In the genomic region with DNA sequence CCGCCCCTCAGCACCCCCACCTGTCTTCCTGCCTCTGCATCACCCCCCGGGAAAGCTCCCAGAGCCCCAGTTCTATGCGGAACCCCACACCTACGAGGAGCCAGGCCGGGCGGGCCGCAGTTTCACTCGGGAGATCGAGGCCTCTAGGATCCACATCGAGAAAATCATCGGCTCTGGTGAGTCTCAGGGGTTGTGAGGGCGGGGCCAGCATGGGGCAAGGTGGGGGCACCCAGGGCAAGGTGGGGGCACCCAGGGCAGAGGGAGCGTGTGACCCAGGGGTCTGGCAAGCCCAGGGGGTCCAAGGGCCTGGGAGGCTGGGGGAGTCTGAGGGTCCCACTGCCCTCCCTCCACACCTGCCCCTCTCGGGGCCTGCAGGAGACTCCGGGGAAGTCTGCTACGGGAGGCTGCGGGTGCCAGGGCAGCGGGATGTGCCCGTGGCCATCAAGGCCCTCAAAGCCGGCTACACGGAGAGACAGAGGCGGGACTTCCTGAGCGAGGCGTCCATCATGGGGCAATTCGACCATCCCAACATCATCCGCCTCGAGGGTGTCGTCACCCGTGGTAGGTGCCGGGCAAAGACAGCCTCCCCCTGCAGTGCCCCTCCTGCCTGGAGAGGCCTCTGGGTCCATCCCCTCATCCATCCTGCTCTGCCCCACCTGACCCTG, we compare ENCODE assay signal across 10 cellular contexts. TPM values are rescaled to one million over a fixed set of nuclear protein-coding genes. Genes with fewer than 3 reads are reported as not detected.
"Had no signal": no experiment of that assay in that cellular context is flagged by ENCODE, and none has a peak within 500 bp of the region (broad histone marks: within the 10 kb centered on the region; RNA-seq: fewer than 3 reads in every experiment).

No MANE protein-coding gene starts in this region.

- H3K4me1 Mint-ChIP-seq: IgD-negative memory B cell had no signal

- H3K4me3 Mint-ChIP-seq: IgD-negative memory B cell had no signal

- H3K4me3 ChIP-seq: K562 had no signal

- DNase-seq: IMR-90, KBM-7, KG1 had no signal

- H3K4me2 ChIP-seq: KMS-11 had no signal

- H3K36me3 Mint-ChIP-seq: IgD-negative memory B cell had no signal

- H3K27ac Mint-ChIP-seq: IgD-negative memory B cell had no signal

- H3K9me3 Mint-ChIP-seq: IgD-negative memory B cell had no signal

- ATAC-seq: HepG2, K562 had no signal

- H3K27ac ChIP-seq: HL-60, KMS-11 had no signal

- H3K9ac ChIP-seq: KMS-11 had no signal

RNA-seq across cellular contexts. Expression of gene EPHA8, which starts 34.1 kb away (rescaled TPM):
- total RNA-seq: HepG2, HT-29, HT1080, IMR-90, K562 had no signal
- polyA plus RNA-seq: HepG2, IgD-negative memory B cell, IMR-90, K562 had no signal

RNA-seq across cellular contexts. Expression of gene C1QA, which starts 39.0 kb away (rescaled TPM):
- total RNA-seq: HepG2, HT-29, HT1080, IMR-90 had no signal
- polyA plus RNA-seq: HepG2, IgD-negative memory B cell, IMR-90, K562 had no signal

RNA-seq across cellular contexts. Expression of gene C1QC, which starts 46.0 kb away (rescaled TPM):
- total RNA-seq: HepG2, HT-29, HT1080, IMR-90 had no signal
- polyA plus RNA-seq: HepG2, IgD-negative memory B cell, IMR-90, K562 had no signal

RNA-seq across cellular contexts. Expression of gene C1QB, which starts 55.6 kb away (rescaled TPM):
- total RNA-seq: HepG2, HT-29, HT1080, IMR-90 had no signal
- polyA plus RNA-seq: HepG2, IgD-negative memory B cell, IMR-90, K562 had no signal
